ENCODE assay signal across 12 cellular contexts in genomic region chr7:92625617-92626016, GRCh38. TPM values are rescaled to one million over a fixed set of nuclear protein-coding genes. Genes with fewer than 3 reads are reported as not detected.
DNase-seq lines count a peak whose midpoint lies in the region; ATAC-seq, FAIRE-seq and TF ChIP-seq lines count a peak whose summit lies in the region.
"Had no signal": no experiment of that assay in that cellular context is flagged by ENCODE, and none has a peak within 500 bp of the region (broad histone marks: within the 10 kb centered on the region; RNA-seq: fewer than 3 reads in every experiment).

No MANE protein-coding gene starts in this region.

- H3K27me3 Mint-ChIP-seq in HFFc6 (ENCODE audit: insufficient read depth), result peaks cover 4% of the 10 kb centered on the region; the same call in 1 of the 2 replicates
- H3K27me3 Mint-ChIP-seq in T-helper 2 cell treated with Interferon-gamma antibody and Interleukin-4, amounts not matched to agents 5 μg/mL and 100 μg/mL, for 36 hours (ENCODE audit: low read depth), result no peaks in the 10 kb centered on the region

- no peak overlapping the region for H3K4me3 ChIP-seq in BLaER1 treated with 17β-estradiol and CSF1 and Interleukin-3, amounts not matched to agents 10 nM and 100 nM
- H3K4me3 ChIP-seq: dorsolateral prefrontal cortex had no signal

- H3K4me3 Mint-ChIP-seq in HFFc6, result peak overlapping the region; percentile 18; the same call in 1 of the 2 replicates
- H3K4me3 Mint-ChIP-seq in T-helper 2 cell treated with Interferon-gamma antibody and Interleukin-4, amounts not matched to agents 5 μg/mL and 100 μg/mL, for 36 hours, result peak overlapping the region; percentile 69

- H3K27me3 ChIP-seq in BLaER1 treated with 17β-estradiol and CSF1 and Interleukin-3, amounts not matched to agents 10 nM and 100 nM, result no peaks in the 10 kb centered on the region
- H3K27me3 ChIP-seq in foreskin keratinocyte, result no peaks in the 10 kb centered on the region
- H3K27me3 ChIP-seq: dorsolateral prefrontal cortex had no signal

- H4K20me1 ChIP-seq in BLaER1 treated with 17β-estradiol and CSF1 and Interleukin-3, amounts not matched to agents 10 nM and 100 nM, result no peaks in the 10 kb centered on the region

- TF ChIP-seq CTCF in HFFc6 (IDR thresholded peaks at IDR 0.05), result no peak
- TF ChIP-seq CTCF in foreskin keratinocyte (conservative IDR thresholded peaks at IDR 0.05), result no peak

- no peak overlapping the region for H3K9ac ChIP-seq in BLaER1 treated with 17β-estradiol and CSF1 and Interleukin-3, amounts not matched to agents 10 nM and 100 nM

- DNase-seq in HFFc6 (no peak), foreskin keratinocyte (peak in 1 of 2 donors; percentile 60), amniotic stem cell (lab: John Stamatoyannopoulos, UW) (no peak), NCI-H446 (lab: John Stamatoyannopoulos, UW) (no peak), GM19239 (ENCODE audit: insufficient read length, low spot score) (no peak)
- DNase-seq in T-helper 2 cell treated with Interferon-gamma antibody and Interleukin-4, amounts not matched to agents 5 μg/mL and 100 μg/mL, for 36 hours (ENCODE audit: low spot score), result no peak
- DNase-seq: dorsolateral prefrontal cortex, Karpas-422, NCI-H2171 treated with DMSO at 0.1 percent for 48 hours, occipital lobe had no signal

- H3K36me3 Mint-ChIP-seq in HFFc6 (ENCODE audit: low read depth), result peaks cover 48% of the 10 kb centered on the region
- H3K36me3 Mint-ChIP-seq in T-helper 2 cell treated with Interferon-gamma antibody and Interleukin-4, amounts not matched to agents 5 μg/mL and 100 μg/mL, for 36 hours (ENCODE audit: low read depth), result peaks cover 76% of the 10 kb centered on the region

- H3K36me3 ChIP-seq in BLaER1 treated with 17β-estradiol and CSF1 and Interleukin-3, amounts not matched to agents 10 nM and 100 nM, result peaks cover 0 to 16% (median 11%) of the 10 kb centered on the region in 11 experiments; a peak in 10 of 22 replicates

- H3K4me2 ChIP-seq in BLaER1 treated with 17β-estradiol and CSF1 and Interleukin-3, amounts not matched to agents 10 nM and 100 nM, result peak overlapping the region in 7 of 11 experiments; percentile 1 to 55 (median 39); a peak in 13 of 22 replicates

- peaks cover 16 to 40% (median 32%) of the 10 kb centered on the region in 11 experiments; a peak in 21 of 22 replicates for H3K9me3 ChIP-seq in BLaER1 treated with 17β-estradiol and CSF1 and Interleukin-3, amounts not matched to agents 10 nM and 100 nM (replicated peaks in 1 of 11)

- H3K9me3 Mint-ChIP-seq in HFFc6, result no peaks in the 10 kb centered on the region
- H3K9me3 Mint-ChIP-seq in T-helper 2 cell treated with Interferon-gamma antibody and Interleukin-4, amounts not matched to agents 5 μg/mL and 100 μg/mL, for 36 hours, result peaks cover 37% of the 10 kb centered on the region

- H3K27ac Mint-ChIP-seq in HFFc6, result peak overlapping the region; percentile 18; the same call in 1 of the 2 replicates
- H3K27ac Mint-ChIP-seq in T-helper 2 cell treated with Interferon-gamma antibody and Interleukin-4, amounts not matched to agents 5 μg/mL and 100 μg/mL, for 36 hours, result peak overlapping the region; percentile 92

- peak; percentile 70 for ATAC-seq in foreskin keratinocyte
- no peak for ATAC-seq in GM19467 (IDR thresholded peaks at IDR 0.05; ENCODE audit: unreplicated experiment)

- peaks cover 27 to 53% (median 37%) of the 10 kb centered on the region in 10 experiments for H3K4me1 ChIP-seq in BLaER1 treated with 17β-estradiol and CSF1 and Interleukin-3, amounts not matched to agents 10 nM and 100 nM
- peaks cover 58% of the 10 kb centered on the region for H3K4me1 ChIP-seq in foreskin keratinocyte

- no peak for FAIRE-seq in GM19239 (lab: Jason Lieb, UNC)

- H3K4me1 Mint-ChIP-seq in HFFc6 (ENCODE audit: low read depth), result peaks cover 90% of the 10 kb centered on the region
- peaks cover 65% of the 10 kb centered on the region for H3K4me1 Mint-ChIP-seq in T-helper 2 cell treated with Interferon-gamma antibody and Interleukin-4, amounts not matched to agents 5 μg/mL and 100 μg/mL, for 36 hours (ENCODE audit: low read depth)

- H3K27ac ChIP-seq in BLaER1 treated with 17β-estradiol and CSF1 and Interleukin-3, amounts not matched to agents 10 nM and 100 nM, result peak overlapping the region in 5 of 11 experiments; percentile 2 to 50 (median 26); a peak in 6 of 22 replicates
- H3K27ac ChIP-seq in foreskin keratinocyte, result peak overlapping the region; percentile 34
- H3K27ac ChIP-seq: dorsolateral prefrontal cortex had no signal

RNA-seq across cellular contexts. Expression of gene FAM133B, which starts 35.4 kb away (rescaled TPM):
- total RNA-seq in HFFc6 (2021; fragmentation: NEBNext Ultra II Directional; extraction: Animal tissue kit (Norgen Biotek cat#: 25700)), result 10 to 100 TPM; 13.2 to 19.8 (median 17.7) TPM
- 21.2 and 22.8 TPM in 2 replicates for total RNA-seq in foreskin keratinocyte
- polyA plus RNA-seq in foreskin keratinocyte, result 14.7 and 15.9 TPM in 2 replicates
